17 cellular contexts compared by ENCODE assay signal in genomic region chr9:31259824-31260223, GRCh38.
A peak's percentile ranks its signal among the peaks of the same experiment; 100 is the strongest.
DNase-seq lines count a peak whose midpoint lies in the region; ATAC-seq and TF ChIP-seq lines count a peak whose summit lies in the region.
"Had no signal": no experiment of that assay in that cellular context is flagged by ENCODE, and none has a peak within 500 bp of the region (broad histone marks: within the 10 kb centered on the region; RNA-seq: fewer than 3 reads in every experiment).

No MANE protein-coding gene starts in this region.

- peak overlapping the region; percentile 2; the same call in 1 of the 2 replicates for H3K4me2 ChIP-seq in OCI-LY1 (ENCODE audit: low read length)

- no peaks in the 10 kb centered on the region for H4K20me1 ChIP-seq in OCI-LY1 (ENCODE audit: insufficient read depth, low read length)

- no peak overlapping the region for H3K4me3 Mint-ChIP-seq in activated T-cell treated with anti-CD3 and anti-CD28 coated beads, Interleukin-2, amount 50 U/mL, for 4 hours
- H3K4me3 Mint-ChIP-seq in naive thymus-derived CD4-positive, alpha-beta T cell, result peak overlapping the region; percentile 15 to 72 (median 54)
- no peak overlapping the region for H3K4me3 Mint-ChIP-seq in natural killer cell
- H3K4me3 Mint-ChIP-seq: HFFc6 had no signal

- H3K27me3 Mint-ChIP-seq in activated T-cell treated with anti-CD3 and anti-CD28 coated beads, Interleukin-2, amount 50 U/mL, for 4 hours (ENCODE audit: low read depth), result no peaks in the 10 kb centered on the region
- no peaks in the 10 kb centered on the region for H3K27me3 Mint-ChIP-seq in naive thymus-derived CD4-positive, alpha-beta T cell
- no peaks in the 10 kb centered on the region for H3K27me3 Mint-ChIP-seq in natural killer cell (ENCODE audit: low read depth in 2 of 2)

- no peaks in the 10 kb centered on the region for H3F3A ChIP-seq in OCI-LY1 (ENCODE audit: insufficient read depth, low read length)

- no peaks in the 10 kb centered on the region for H3K9me2 ChIP-seq in OCI-LY1 (ENCODE audit: low read depth, low read length)

- peaks cover 14% of the 10 kb centered on the region for H3K4me1 Mint-ChIP-seq in activated T-cell treated with anti-CD3 and anti-CD28 coated beads, Interleukin-2, amount 50 U/mL, for 4 hours (ENCODE audit: low read depth)
- H3K4me1 Mint-ChIP-seq in naive thymus-derived CD4-positive, alpha-beta T cell, result peaks cover 3 to 33% (median 20%) of the 10 kb centered on the region in 7 donors
- H3K4me1 Mint-ChIP-seq in natural killer cell, result no peaks in the 10 kb centered on the region

- TF ChIP-seq CTCF in OCI-LY1 (IDR thresholded peaks at IDR 0.05; ENCODE audit: low read length), result no peak
- no peak for TF ChIP-seq CTCF in natural killer cell (IDR thresholded peaks at IDR 0.05)
- TF ChIP-seq CTCF in vagina (IDR thresholded peaks at IDR 0.05), result no peak

- POLR2A ChIA-PET in naive thymus-derived CD4-positive, alpha-beta T cell (lab: Charles Lee), result interaction anchor here (0.6 kb wide), 1 partner anchor 13 kb away, joined by 3 read pairs; no protein-coding TSS in a partner anchor

- H3K4me3 ChIP-seq in OCI-LY1 (ENCODE audit: low read depth, low read length, poor library complexity, severe bottlenecking) (no peak overlapping the region), vagina (no peak overlapping the region)
- H3K4me3 ChIP-seq in naive thymus-derived CD4-positive, alpha-beta T cell (ENCODE audit: low read length), result no peak overlapping the region
- H3K4me3 ChIP-seq: adrenal gland, prostate gland, testis had no signal

- H3K4me1 ChIP-seq in OCI-LY1 (ENCODE audit: insufficient read depth, low read length, severe bottlenecking), result peaks cover 11% of the 10 kb centered on the region
- H3K4me1 ChIP-seq in naive thymus-derived CD4-positive, alpha-beta T cell (ENCODE audit: control insufficient read depth in 2 of 2, insufficient read depth in 2 of 2, low read length in 2 of 2), result peaks cover 0 to 16% of the 10 kb centered on the region in 2 donors
- no peaks in the 10 kb centered on the region for H3K4me1 ChIP-seq in vagina
- H3K4me1 ChIP-seq: adrenal gland, prostate gland, testis had no signal

- no peaks in the 10 kb centered on the region for H3K79me2 ChIP-seq in OCI-LY1 (ENCODE audit: insufficient read depth, low read length)

- H3K27ac Mint-ChIP-seq in naive thymus-derived CD4-positive, alpha-beta T cell, result peak overlapping the region; percentile 3 to 96 (median 87)
- H3K27ac Mint-ChIP-seq in natural killer cell, result no peak overlapping the region
- H3K27ac Mint-ChIP-seq: HFFc6 had no signal

- H3K27me3 ChIP-seq in OCI-LY1 (ENCODE audit: insufficient read depth, low read length) (no peaks in the 10 kb centered on the region), vagina (no peaks in the 10 kb centered on the region)
- H3K27me3 ChIP-seq in naive thymus-derived CD4-positive, alpha-beta T cell (ENCODE audit: control insufficient read depth in 2 of 2, insufficient read depth in 2 of 2, low read length in 2 of 2), result no peaks in the 10 kb centered on the region
- H3K27me3 ChIP-seq: adrenal gland, testis had no signal

- intact Hi-C loops in naive thymus-derived CD4-positive, alpha-beta T cell (cut with micrococcal nuclease), result loop anchor here in 1 of 2 donors (1.0 to 10.0 kb wide), 7 partner anchors 15 to 1315 kb away; partner anchors contain the start of gene NDUFB6
- intact Hi-C loops in natural killer cell (cut with micrococcal nuclease), result no loop called here
- intact Hi-C loops in vagina (cut with DNase I), result no loop called here

- H2AFZ ChIP-seq in OCI-LY1 (ENCODE audit: low read length), result peak overlapping the region; percentile 48; the same call in 1 of the 2 replicates

- no peaks in the 10 kb centered on the region for H3K36me3 ChIP-seq in OCI-LY1 (ENCODE audit: insufficient read depth, low read length)
- H3K36me3 ChIP-seq in naive thymus-derived CD4-positive, alpha-beta T cell (ENCODE audit: control insufficient read depth in 2 of 3, insufficient read depth in 3 of 3, low read length in 3 of 3), result no peaks in the 10 kb centered on the region
- no peaks in the 10 kb centered on the region for H3K36me3 ChIP-seq in vagina
- H3K36me3 ChIP-seq: adrenal gland, prostate gland had no signal

- H3K9me3 ChIP-seq in OCI-LY1 (ENCODE audit: low read length), result no peaks in the 10 kb centered on the region
- H3K9me3 ChIP-seq in naive thymus-derived CD4-positive, alpha-beta T cell (ENCODE audit: control insufficient read depth in 2 of 3, low read length in 3 of 3), result peaks cover 0 to 1% (median 0%) of the 10 kb centered on the region in 3 experiments
- H3K9me3 ChIP-seq in vagina, result no peaks in the 10 kb centered on the region
- H3K9me3 ChIP-seq: adrenal gland, prostate gland, testis had no signal

- DNase-seq in activated T-cell treated with anti-CD3 and anti-CD28 coated beads, Interleukin-2, amount 50 U/mL, for 4 hours, result no peak
- no peak for DNase-seq in activated T-cell treated with anti-CD3 and anti-CD28 coated beads, Interleukin-2, amount 50 U/mL, for 48 hours
- DNase-seq in naive thymus-derived CD4-positive, alpha-beta T cell, result peak in 7 of 9 donors; percentile 56 to 85 (median 80)
- DNase-seq in natural killer cell (no peak), vagina (ENCODE audit: extremely low spot score in 2 of 2) (no peak)
- DNase-seq: activated CD8-positive, alpha-beta memory T cell treated with anti-CD3 and anti-CD28 coated beads for 24 hours; adrenal gland; AML-193; cerebellar nuclear complex; DMS79 treated with DMSO at 0.1 percent for 48 hours; HFFc6; NCI-H82; testis had no signal

- ATAC-seq in activated T-cell treated with anti-CD3 and anti-CD28 coated beads, Interleukin-2, amount 50 U/mL, for 4 hours, result peak; percentile 67 to 72
- ATAC-seq in HG02885 (IDR thresholded peaks at IDR 0.05; ENCODE audit: poor library complexity, unreplicated experiment), result peak; percentile 67
- ATAC-seq in naive thymus-derived CD4-positive, alpha-beta T cell, result peak; percentile 97
- no peak for ATAC-seq in natural killer cell
- no peak for ATAC-seq in HG03097 (IDR thresholded peaks at IDR 0.05; ENCODE audit: low FRiP score, unreplicated experiment)

- TF ChIP-seq POLR2A in vagina (IDR thresholded peaks at IDR 0.05), result no peak

- CTCF ChIA-PET in naive thymus-derived CD4-positive, alpha-beta T cell (lab: Charles Lee), result interaction anchor here (0.6 kb wide), 1 partner anchor 617 kb away, joined by 5 read pairs; no protein-coding TSS in a partner anchor

- H3K9me3 Mint-ChIP-seq in activated T-cell treated with anti-CD3 and anti-CD28 coated beads, Interleukin-2, amount 50 U/mL, for 4 hours, result no peaks in the 10 kb centered on the region
- peaks cover 0 to 6% (median 0%) of the 10 kb centered on the region in 11 donors for H3K9me3 Mint-ChIP-seq in naive thymus-derived CD4-positive, alpha-beta T cell
- H3K9me3 Mint-ChIP-seq in natural killer cell, result peaks cover 0 to 1% of the 10 kb centered on the region in 2 donors
- H3K9me3 Mint-ChIP-seq: HFFc6 had no signal

- no peaks in the 10 kb centered on the region for H3K36me3 Mint-ChIP-seq in activated T-cell treated with anti-CD3 and anti-CD28 coated beads, Interleukin-2, amount 50 U/mL, for 4 hours (ENCODE audit: insufficient read depth)
- no peaks in the 10 kb centered on the region for H3K36me3 Mint-ChIP-seq in naive thymus-derived CD4-positive, alpha-beta T cell
- no peaks in the 10 kb centered on the region for H3K36me3 Mint-ChIP-seq in natural killer cell

- H3K27ac ChIP-seq in OCI-LY1 (ENCODE audit: low read depth, low read length, poor library complexity, severe bottlenecking), result no peak overlapping the region
- peak overlapping the region; percentile 19 for H3K27ac ChIP-seq in naive thymus-derived CD4-positive, alpha-beta T cell (ENCODE audit: low read depth, low read length)
- no peak overlapping the region for H3K27ac ChIP-seq in vagina
- H3K27ac ChIP-seq: adrenal gland, prostate gland, testis had no signal

- H3K9ac ChIP-seq in OCI-LY1 (ENCODE audit: low read length), result no peak overlapping the region

Comparison
In these comparisons a context has a peak if more than half of its experiments do, and no peak if none do; other contexts are left out.
1. ATAC-seq: peak in activated T-cell treated with anti-CD3 and anti-CD28 coated beads, Interleukin-2, amount 50 U/mL, for 4 hours (2 of 2), HG02885 (single experiment) and naive thymus-derived CD4-positive, alpha-beta T cell (single experiment); none in natural killer cell (0 of 3) and HG03097 (single experiment).
2. DNase-seq: peak in naive thymus-derived CD4-positive, alpha-beta T cell (7 of 9); none in activated T-cell treated with anti-CD3 and anti-CD28 coated beads, Interleukin-2, amount 50 U/mL, for 4 hours (single experiment), activated T-cell treated with anti-CD3 and anti-CD28 coated beads, Interleukin-2, amount 50 U/mL, for 48 hours (0 of 2), natural killer cell (single experiment) and vagina (0 of 2).
3. H3K4me3 Mint-ChIP-seq: peak in naive thymus-derived CD4-positive, alpha-beta T cell (10 of 10); none in activated T-cell treated with anti-CD3 and anti-CD28 coated beads, Interleukin-2, amount 50 U/mL, for 4 hours (single experiment) and natural killer cell (single experiment).
4. H3K27ac Mint-ChIP-seq: peak in naive thymus-derived CD4-positive, alpha-beta T cell (9 of 9); none in natural killer cell (0 of 2).